38 cellular contexts compared by ENCODE assay signal in genomic region chrX:149860445-149860844, GRCh38. TPM values are rescaled to one million over a fixed set of nuclear protein-coding genes. Genes with fewer than 3 reads are reported as not detected.
"Had no signal": no experiment of that assay in that cellular context is flagged by ENCODE, and none has a peak within 500 bp of the region (broad histone marks: within the 10 kb centered on the region; RNA-seq: fewer than 3 reads in every experiment).

No MANE protein-coding gene starts in this region.

- DNase-seq: activated B cell treated with CpG ODN at 0.5 μM for 24 hours; activated CD4-positive, alpha-beta memory T cell treated with anti-CD3 and anti-CD28 coated beads for 36 hours; activated CD4-positive, alpha-beta T cell treated with anti-CD3 and anti-CD28 coated beads for 4 hours; activated CD4-positive, alpha-beta T cell treated with anti-CD3 and anti-CD28 coated beads, Interleukin-2, amount 10 ng/mL, durations not matched to agents 24 days and 14 days; activated CD4-positive, alpha-beta T cell treated with anti-CD3 and anti-CD28 coated beads, Interleukin-2, amount 50 U/mL, for 1 hour; activated CD4-positive, alpha-beta T cell treated with anti-CD3 and anti-CD28 coated beads, Interleukin-2, amount 50 U/mL, for 4 hours; activated CD4-positive, CD25-positive, alpha-beta regulatory T cell treated with anti-CD3 and anti-CD28 coated beads, Interleukin-2, amount 50 U/mL, for 72 hours; activated CD8-positive, alpha-beta memory T cell treated with anti-CD3 and anti-CD28 coated beads, Interleukin-2, amount 50 U/mL, for 4 hours; activated CD8-positive, alpha-beta T cell treated with anti-CD3 and anti-CD28 coated beads for 36 hours; activated effector memory CD4-positive, alpha-beta T cell treated with Interleukin-2 at 50 U/mL for 16 hours; activated gamma-delta T cell; activated naive CD4-positive, alpha-beta T cell treated with anti-CD3 and anti-CD28 coated beads, Interleukin-2, amount 10 ng/mL, durations not matched to agents 7 days and 5 days; activated naive CD4-positive, alpha-beta T cell treated with Interleukin-2 at 50 U/mL for 16 hours; activated naive CD8-positive, alpha-beta T cell treated with anti-CD3 and anti-CD28 coated beads, Interleukin-2, amount 10 ng/mL, durations not matched to agents 7 days and 5 days; activated naive CD8-positive, alpha-beta T cell treated with anti-CD3 and anti-CD28 coated beads, Interleukin-2, amount 50 U/mL, for 24 hours; activated T-cell treated with anti-CD3 and anti-CD28 coated beads, Interleukin-2, amount 50 U/mL, for 24 hours; activated T-cell treated with anti-CD3 and anti-CD28 coated beads, Interleukin-2, amount 50 U/mL, for 48 hours; amygdala; anterior cingulate cortex; body of pancreas; brain microvascular endothelial cell; central memory CD4-positive, alpha-beta T cell; T-helper 1 cell; T-helper 2 cell; T-helper 9 cell had no signal

- FAIRE-seq: TTC549 had no signal

- H3K4me1 Mint-ChIP-seq: activated B cell treated with CpG ODN at 0.5 μM for 24 hours; activated CD4-positive, alpha-beta T cell treated with anti-CD3 and anti-CD28 coated beads, Interleukin-2, amount 10 ng/mL, durations not matched to agents 24 days and 14 days; activated naive CD4-positive, alpha-beta T cell treated with anti-CD3 and anti-CD28 coated beads, Interleukin-2, amount 10 ng/mL, durations not matched to agents 7 days and 5 days; activated naive CD4-positive, alpha-beta T cell treated with anti-CD3 and anti-CD28 coated beads, Interleukin-2, amount 50 U/mL, for 24 hours; activated naive CD8-positive, alpha-beta T cell treated with anti-CD3 and anti-CD28 coated beads, Interleukin-2, amount 10 ng/mL, durations not matched to agents 7 days and 5 days; activated naive CD8-positive, alpha-beta T cell treated with anti-CD3 and anti-CD28 coated beads, Interleukin-2, amount 50 U/mL, for 24 hours had no signal

- H3K36me3 Mint-ChIP-seq: activated naive CD4-positive, alpha-beta T cell treated with anti-CD3 and anti-CD28 coated beads, Interleukin-2, amount 10 ng/mL, durations not matched to agents 7 days and 5 days had no signal

- H3K27me3 ChIP-seq: ascending aorta, body of pancreas, brain microvascular endothelial cell had no signal

- H3K9me3 Mint-ChIP-seq: activated naive CD4-positive, alpha-beta T cell treated with anti-CD3 and anti-CD28 coated beads, Interleukin-2, amount 50 U/mL, for 24 hours had no signal

- H3K4me3 ChIP-seq: ascending aorta, body of pancreas, breast epithelium had no signal

- H3K36me3 ChIP-seq: ascending aorta, brain microvascular endothelial cell, breast epithelium had no signal

- H3K4me1 ChIP-seq: ascending aorta, body of pancreas, breast epithelium had no signal

- ATAC-seq: activated CD8-positive, alpha-beta T cell treated with anti-CD3 and anti-CD28 coated beads for 36 hours; activated naive CD8-positive, alpha-beta T cell treated with anti-CD3 and anti-CD28 coated beads, Interleukin-2, amount 50 U/mL, for 24 hours; body of pancreas had no signal

- H3K27ac ChIP-seq: ascending aorta, body of pancreas, brain microvascular endothelial cell, breast epithelium, VCaP had no signal

- H3K27ac Mint-ChIP-seq: activated B cell treated with CpG ODN at 0.5 μM for 24 hours; activated CD4-positive, alpha-beta memory T cell treated with anti-CD3 and anti-CD28 coated beads for 36 hours; activated CD4-positive, alpha-beta T cell treated with anti-CD3 and anti-CD28 coated beads, Interleukin-2, amount 10 ng/mL, durations not matched to agents 24 days and 14 days; activated CD8-positive, alpha-beta T cell treated with anti-CD3 and anti-CD28 coated beads for 36 hours; activated naive CD4-positive, alpha-beta T cell treated with anti-CD3 and anti-CD28 coated beads, Interleukin-2, amount 50 U/mL, for 24 hours; activated naive CD8-positive, alpha-beta T cell; activated naive CD8-positive, alpha-beta T cell treated with anti-CD3 and anti-CD28 coated beads, Interleukin-2, amount 10 ng/mL, durations not matched to agents 7 days and 5 days; activated naive CD8-positive, alpha-beta T cell treated with anti-CD3 and anti-CD28 coated beads, Interleukin-2, amount 50 U/mL, for 24 hours; activated T-cell treated with anti-CD3 and anti-CD28 coated beads, Interleukin-2, amount 50 U/mL, for 24 hours; activated T-helper 2 cell treated with anti-CD3 and anti-CD28 coated beads, Interferon-gamma antibody, Interleukin-2, Interleukin-4, amounts not matched to agents 10 μg/mL and 5 μg/mL and 100 μg/mL, durations not matched to agents 14 hours and 24 hours and 36 hours; T-helper 1 cell treated with Interleukin-12 subunit alpha and Interleukin-12 subunit beta and Interleukin-4 antibody, amounts not matched to agents 30 μg/mL and 1 μg/mL, for 36 hours; T-helper 2 cell treated with Interferon-gamma antibody and Interleukin-4, amounts not matched to agents 5 μg/mL and 100 μg/mL, for 36 hours had no signal

- H3K27me3 Mint-ChIP-seq: activated B cell treated with CpG ODN at 0.5 μM for 24 hours had no signal

- H3K9me3 ChIP-seq: ascending aorta, body of pancreas had no signal

- H3K4me3 Mint-ChIP-seq: activated B cell treated with CpG ODN at 0.5 μM for 24 hours; activated CD4-positive, alpha-beta memory T cell treated with anti-CD3 and anti-CD28 coated beads for 36 hours; activated CD4-positive, alpha-beta T cell treated with anti-CD3 and anti-CD28 coated beads, Interleukin-2, amount 10 ng/mL, durations not matched to agents 24 days and 14 days; activated CD8-positive, alpha-beta T cell treated with anti-CD3 and anti-CD28 coated beads for 36 hours; activated naive CD4-positive, alpha-beta T cell treated with anti-CD3 and anti-CD28 coated beads, Interleukin-2, amount 10 ng/mL, durations not matched to agents 7 days and 5 days; activated naive CD4-positive, alpha-beta T cell treated with anti-CD3 and anti-CD28 coated beads, Interleukin-2, amount 50 U/mL, for 24 hours; activated naive CD8-positive, alpha-beta T cell; activated naive CD8-positive, alpha-beta T cell treated with anti-CD3 and anti-CD28 coated beads, Interleukin-2, amount 10 ng/mL, durations not matched to agents 7 days and 5 days; activated naive CD8-positive, alpha-beta T cell treated with anti-CD3 and anti-CD28 coated beads, Interleukin-2, amount 50 U/mL, for 24 hours; activated T-cell treated with anti-CD3 and anti-CD28 coated beads, Interleukin-2, amount 50 U/mL, for 24 hours; T-helper 1 cell treated with Interleukin-12 subunit alpha and Interleukin-12 subunit beta and Interleukin-4 antibody, amounts not matched to agents 30 μg/mL and 1 μg/mL, for 36 hours; T-helper 2 cell treated with Interferon-gamma antibody and Interleukin-4, amounts not matched to agents 5 μg/mL and 100 μg/mL, for 36 hours had no signal

RNA-seq across cellular contexts. Expression of gene MAGEA8, which starts 20.5 kb away (rescaled TPM):
- total RNA-seq: activated B cell treated with CpG ODN at 0.5 μM for 24 hours; activated CD4-positive, alpha-beta memory T cell treated with anti-CD3 and anti-CD28 coated beads for 36 hours; activated CD4-positive, alpha-beta T cell treated with anti-CD3 and anti-CD28 coated beads, Interleukin-2, amount 10 ng/mL, durations not matched to agents 24 days and 14 days; activated CD8-positive, alpha-beta memory T cell treated with anti-CD3 and anti-CD28 coated beads for 36 hours; activated CD8-positive, alpha-beta T cell treated with anti-CD3 and anti-CD28 coated beads for 36 hours; activated naive CD8-positive, alpha-beta T cell treated with anti-CD3 and anti-CD28 coated beads, Interleukin-2, amount 10 ng/mL, durations not matched to agents 7 days and 5 days; activated T-helper 2 cell treated with anti-CD3 and anti-CD28 coated beads, Interferon-gamma antibody, Interleukin-2, Interleukin-4, amounts not matched to agents 10 μg/mL and 5 μg/mL and 100 μg/mL, durations not matched to agents 14 hours and 24 hours and 36 hours; ascending aorta; body of pancreas; breast epithelium; cardiac septum; cerebellum had no signal
- polyA plus RNA-seq: adipose tissue had no signal
